Comparison of ENCODE assay signal across 24 cellular contexts in genomic region chr11:69663326-69663725, GRCh38. TPM values are rescaled to one million over a fixed set of nuclear protein-coding genes. Genes with fewer than 3 reads are reported as not detected.
"Had no signal": no experiment of that assay in that cellular context is flagged by ENCODE, and none has a peak within 500 bp of the region (broad histone marks: within the 10 kb centered on the region; RNA-seq: fewer than 3 reads in every experiment).

No MANE protein-coding gene starts in this region.

- DNase-seq: activated CD4-positive, alpha-beta T cell treated with anti-CD3 and anti-CD28 coated beads, Interleukin-2, amount 10 ng/mL, durations not matched to agents 7 days and 5 days; activated CD8-positive, alpha-beta T cell treated with anti-CD3 and anti-CD28 coated beads, Interleukin-2, amount 10 ng/mL, durations not matched to agents 7 days and 5 days; activated gamma-delta T cell; activated T-cell treated with anti-CD3 and anti-CD28 coated beads, Interleukin-2, amount 50 U/mL, for 4 hours; dermis blood vessel endothelial cell; foreskin melanocyte; glutamatergic neuron; hippocampal formation; midbrain; stimulated activated CD4-positive, alpha-beta T cell treated with anti-CD3 and anti-CD28 coated beads, Interleukin-4, amount 100 ng/mL, for 24 hours; T-cell; T-helper 9 cell; upper lobe of left lung had no signal

- H3K9me3 Mint-ChIP-seq: activated CD4-positive, alpha-beta T cell treated with anti-CD3 and anti-CD28 coated beads, Interleukin-2, amount 10 ng/mL, durations not matched to agents 7 days and 5 days; activated T-cell treated with anti-CD3 and anti-CD28 coated beads, Interleukin-2, amount 50 U/mL, for 4 hours; stimulated activated memory B cell treated with anti-CD40 and anti-IgM and Interleukin-4, amounts not matched to agents 10 μg/mL and 1 μg/mL and 100 μg/mL, for 72 hours; T-cell had no signal

- H3K36me3 Mint-ChIP-seq: activated naive CD8-positive, alpha-beta T cell had no signal

- H3K4me1 Mint-ChIP-seq: activated CD4-positive, alpha-beta T cell treated with anti-CD3 and anti-CD28 coated beads, Interleukin-2, amount 10 ng/mL, durations not matched to agents 7 days and 5 days had no signal

- H3K27me3 ChIP-seq: upper lobe of left lung had no signal

- H3K4me1 ChIP-seq: psoas muscle, upper lobe of left lung had no signal

- H3K4me2 ChIP-seq: smooth muscle cell had no signal

- H3K27me3 Mint-ChIP-seq: activated CD4-positive, alpha-beta T cell treated with anti-CD3 and anti-CD28 coated beads, Interleukin-2, amount 10 ng/mL, durations not matched to agents 7 days and 5 days; activated naive CD8-positive, alpha-beta T cell; stimulated activated memory B cell treated with anti-CD40 and anti-IgM and Interleukin-4, amounts not matched to agents 10 μg/mL and 1 μg/mL and 100 μg/mL, for 72 hours; T-cell had no signal

- H3K9me3 ChIP-seq: psoas muscle, thoracic aorta, upper lobe of left lung had no signal

- H3K27ac Mint-ChIP-seq: activated CD4-positive, alpha-beta T cell treated with anti-CD3 and anti-CD28 coated beads, Interleukin-2, amount 10 ng/mL, durations not matched to agents 7 days and 5 days; activated CD8-positive, alpha-beta T cell treated with anti-CD3 and anti-CD28 coated beads, Interleukin-2, amount 10 ng/mL, durations not matched to agents 7 days and 5 days; activated naive CD8-positive, alpha-beta T cell; stimulated activated memory B cell treated with anti-CD40 and anti-IgM and Interleukin-4, amounts not matched to agents 10 μg/mL and 1 μg/mL and 100 μg/mL, for 72 hours; T-cell had no signal

- H3K4me3 Mint-ChIP-seq: activated CD4-positive, alpha-beta T cell treated with anti-CD3 and anti-CD28 coated beads, Interleukin-2, amount 10 ng/mL, durations not matched to agents 7 days and 5 days; activated CD8-positive, alpha-beta T cell treated with anti-CD3 and anti-CD28 coated beads, Interleukin-2, amount 10 ng/mL, durations not matched to agents 7 days and 5 days; activated naive CD8-positive, alpha-beta T cell; activated T-cell treated with anti-CD3 and anti-CD28 coated beads, Interleukin-2, amount 50 U/mL, for 4 hours; stimulated activated memory B cell treated with anti-CD40 and anti-IgM and Interleukin-4, amounts not matched to agents 10 μg/mL and 1 μg/mL and 100 μg/mL, for 72 hours; T-cell had no signal

- ATAC-seq: activated CD4-positive, CD25-positive, alpha-beta regulatory T cell treated with anti-CD3 and anti-CD28 coated beads, Interleukin-2, amount 50 U/mL, for 24 hours; activated CD8-positive, alpha-beta T cell treated with anti-CD3 and anti-CD28 coated beads, Interleukin-2, amount 10 ng/mL, durations not matched to agents 7 days and 5 days; activated T-cell treated with anti-CD3 and anti-CD28 coated beads, Interleukin-2, amount 50 U/mL, for 4 hours; psoas muscle; right cardiac atrium; stimulated activated memory B cell treated with anti-CD40 and anti-IgM and Interleukin-4, amounts not matched to agents 10 μg/mL and 1 μg/mL and 100 μg/mL, for 72 hours; T-cell had no signal

- H3K4me3 ChIP-seq: lung, psoas muscle, smooth muscle cell, thoracic aorta, upper lobe of left lung had no signal

- H3K27ac ChIP-seq: psoas muscle, thoracic aorta, upper lobe of left lung had no signal

RNA-seq across cellular contexts. Expression of gene FGF19, which starts 40.5 kb away (rescaled TPM):
- total RNA-seq: activated CD4-positive, alpha-beta T cell treated with anti-CD3 and anti-CD28 coated beads, Interleukin-2, amount 10 ng/mL, durations not matched to agents 7 days and 5 days; activated CD8-positive, alpha-beta T cell treated with anti-CD3 and anti-CD28 coated beads, Interleukin-2, amount 10 ng/mL, durations not matched to agents 7 days and 5 days; activated T-cell treated with anti-CD3 and anti-CD28 coated beads, Interleukin-2, amount 50 U/mL, for 4 hours; dermis blood vessel endothelial cell; epithelial cell of proximal tubule; myocyte; osteocyte; psoas muscle; right cardiac atrium; smooth muscle cell; thoracic aorta had no signal
- polyA plus RNA-seq: lung, psoas muscle, right cardiac atrium, smooth muscle cell had no signal
